Comparison of ENCODE assay signal across 29 cellular contexts in genomic region chr2:226715347-226715990, GRCh38.
DNase-seq lines count a peak whose midpoint lies in the region; ATAC-seq and TF ChIP-seq lines count a peak whose summit lies in the region.
"Had no signal": no experiment of that assay in that cellular context is flagged by ENCODE, and none has a peak within 500 bp of the region (broad histone marks: within the 10 kb centered on the region; RNA-seq: fewer than 3 reads in every experiment).

No MANE protein-coding gene starts in this region.

- no peak overlapping the region for H4K91ac ChIP-seq in trophoblast cell (ENCODE audit: low read depth, low read length)

- H2BK12ac ChIP-seq in trophoblast cell (ENCODE audit: low read length) = no peak overlapping the region

- peak overlapping the region; percentile 87 for H2AK5ac ChIP-seq in trophoblast cell (ENCODE audit: low read length)

- H3K27ac ChIP-seq in trophoblast cell (ENCODE audit: low read depth, low read length) (no peak overlapping the region), transverse colon (no peak overlapping the region)
- H3K27ac ChIP-seq: 22Rv1, ovary, WERI-Rb-1 had no signal

- no peak overlapping the region for H3K9ac ChIP-seq in trophoblast cell (ENCODE audit: low read length)

- H3K4me3 Mint-ChIP-seq in T-helper 1 cell treated with Interleukin-12 subunit alpha and Interleukin-12 subunit beta and Interleukin-4 antibody, amounts not matched to agents 30 μg/mL and 1 μg/mL, for 36 hours = no peak overlapping the region
- no peak overlapping the region for H3K4me3 Mint-ChIP-seq in activated T-helper 1 cell treated with anti-CD3 and anti-CD28 coated beads, Interleukin-12 subunit alpha, Interleukin-12 subunit beta, Interleukin-2, Interleukin-4 antibody, amounts not matched to agents 30 ng/mL and 10 ng/mL and 1 ng/mL, durations not matched to agents 14 hours and 24 hours and 36 hours
- H3K4me3 Mint-ChIP-seq: activated naive CD8-positive, alpha-beta T cell; CD4-positive, alpha-beta T cell; dendritic cell treated with granulocyte-macrophage colony-stimulating factor and Interleukin-4, amounts not matched to agents 40 ng/mL and 50 ng/mL, for 4 days; natural killer cell; stimulated activated effector memory CD8-positive, alpha-beta T cell treated with anti-CD3 and anti-CD28 coated beads, Interleukin-12 subunit alpha, Interleukin-12 subunit beta, amount 100 ng/mL, for 72 hours had no signal

- H3K36me3 ChIP-seq in trophoblast cell (ENCODE audit: control insufficient read depth in 1 of 2, insufficient read depth in 2 of 2, low read length in 2 of 2) = no peaks in the 10 kb centered on the region
- H3K36me3 ChIP-seq in transverse colon = no peaks in the 10 kb centered on the region
- H3K36me3 ChIP-seq: ovary, WERI-Rb-1 had no signal

- no peak overlapping the region for H2AFZ ChIP-seq in trophoblast cell (ENCODE audit: insufficient read depth, low read length, poor library complexity)

- ATAC-seq in HG02642 (IDR thresholded peaks at IDR 0.05; ENCODE audit: poor library complexity, unreplicated experiment) = peak; percentile 10
- ATAC-seq: left lobe of liver; stimulated activated effector memory CD8-positive, alpha-beta T cell treated with anti-CD3 and anti-CD28 coated beads, Interleukin-12 subunit alpha, Interleukin-12 subunit beta, amount 100 ng/mL, for 72 hours had no signal

- in situ Hi-C loops in transverse colon (cut with MboI; ENCODE audit: low pct_ligation_motif_present in 1 of 4, low pct_unique_long_range_greater_than_20kb in 1 of 4, low sequenced_read_pairs in 3 of 4) = no loop called here

- DNase-seq in T-helper 1 cell (no peak), trophoblast cell (no peak), DMS 273 treated with DMSO at 0.1 percent for 48 hours (lab: John Stamatoyannopoulos, UW) (no peak), mucosa of gallbladder (ENCODE audit: low spot score) (no peak), transverse colon (no peak)
- no peak for DNase-seq in activated T-helper 1 cell treated with anti-CD3 and anti-CD28 coated beads, Interleukin-12 subunit alpha, Interleukin-12 subunit beta, Interleukin-2, Interleukin-4 antibody, amounts not matched to agents 30 ng/mL and 10 ng/mL and 1 ng/mL, durations not matched to agents 14 hours and 24 hours and 36 hours (ENCODE audit: low spot score)
- DNase-seq: activated CD8-positive, alpha-beta memory T cell treated with anti-CD3 and anti-CD28 coated beads, Interleukin-2, amount 50 U/mL, for 4 hours; aorta; CD4-positive, alpha-beta T cell; central memory CD4-positive, alpha-beta T cell; DMS153; hypothalamus; Kasumi-1; midbrain; natural killer cell; NCI-H1930; NCI-H69; ovary; retina; stimulated activated CD4-positive, alpha-beta T cell treated with anti-CD3 and anti-CD28 coated beads, Interleukin-2, amount 100 ng/mL, for 48 hours; WERI-Rb-1 had no signal

- no peak for TF ChIP-seq EP300 in transverse colon (IDR thresholded peaks at IDR 0.05; ENCODE audit: low read depth)

- no peak overlapping the region for H2BK5ac ChIP-seq in trophoblast cell (ENCODE audit: low read depth, low read length, poor library complexity)

- H3K79me2 ChIP-seq in trophoblast cell (ENCODE audit: control insufficient read depth, insufficient read depth, low read length, poor library complexity) = no peaks in the 10 kb centered on the region

- H3K4me1 ChIP-seq in trophoblast cell (ENCODE audit: control insufficient read depth in 1 of 2, insufficient read depth in 2 of 2, low read length in 2 of 2) (no peaks in the 10 kb centered on the region), transverse colon (no peaks in the 10 kb centered on the region)

- no peaks in the 10 kb centered on the region for H3K79me1 ChIP-seq in trophoblast cell (ENCODE audit: low read length)

- H3K14ac ChIP-seq in trophoblast cell (ENCODE audit: low read length) = peak overlapping the region; percentile 20

- 100% methylated on average over 1 of the region's 3 CpGs for WGBS in trophoblast cell (ENCODE audit: extremely low coverage, insufficient coverage, insufficient read length)
- WGBS in transverse colon (ENCODE audit: low coverage in 1 of 2), 2 donors = 92 to 95% methylated on average over 3 of the region's 3 CpGs

- H3K4me1 Mint-ChIP-seq in T-helper 1 cell treated with Interleukin-12 subunit alpha and Interleukin-12 subunit beta and Interleukin-4 antibody, amounts not matched to agents 30 μg/mL and 1 μg/mL, for 36 hours (ENCODE audit: low read depth) = peaks cover 17% of the 10 kb centered on the region
- H3K4me1 Mint-ChIP-seq in activated T-helper 1 cell treated with anti-CD3 and anti-CD28 coated beads, Interleukin-12 subunit alpha, Interleukin-12 subunit beta, Interleukin-2, Interleukin-4 antibody, amounts not matched to agents 30 ng/mL and 10 ng/mL and 1 ng/mL, durations not matched to agents 14 hours and 24 hours and 36 hours (ENCODE audit: low read depth) = peaks cover 17% of the 10 kb centered on the region
- H3K4me1 Mint-ChIP-seq: natural killer cell had no signal

- no peaks in the 10 kb centered on the region for H3K27me3 ChIP-seq in trophoblast cell (ENCODE audit: insufficient read depth, low read length)
- H3K27me3 ChIP-seq in transverse colon = no peaks in the 10 kb centered on the region
- H3K27me3 ChIP-seq: ovary had no signal

- H3K9me3 ChIP-seq in trophoblast cell (ENCODE audit: insufficient read depth, low read depth, low read length) = peaks cover 5% of the 10 kb centered on the region
- no peaks in the 10 kb centered on the region for H3K9me3 ChIP-seq in transverse colon
- H3K9me3 ChIP-seq: ovary had no signal

- no peak for TF ChIP-seq POLR2A in transverse colon (IDR thresholded peaks at IDR 0.05)

- H3K9me3 Mint-ChIP-seq in T-helper 1 cell treated with Interleukin-12 subunit alpha and Interleukin-12 subunit beta and Interleukin-4 antibody, amounts not matched to agents 30 μg/mL and 1 μg/mL, for 36 hours = peaks cover 4% of the 10 kb centered on the region
- H3K9me3 Mint-ChIP-seq in activated T-helper 1 cell treated with anti-CD3 and anti-CD28 coated beads, Interleukin-12 subunit alpha, Interleukin-12 subunit beta, Interleukin-2, Interleukin-4 antibody, amounts not matched to agents 30 ng/mL and 10 ng/mL and 1 ng/mL, durations not matched to agents 14 hours and 24 hours and 36 hours = no peaks in the 10 kb centered on the region
- H3K9me3 Mint-ChIP-seq: activated T-helper 2 cell treated with anti-CD3 and anti-CD28 coated beads, Interferon-gamma antibody, Interleukin-2, Interleukin-4, amounts not matched to agents 10 μg/mL and 5 μg/mL and 100 μg/mL, durations not matched to agents 14 hours and 24 hours and 36 hours; CD4-positive, alpha-beta T cell; dendritic cell treated with granulocyte-macrophage colony-stimulating factor and Interleukin-4, amounts not matched to agents 40 ng/mL and 50 ng/mL, for 4 days; stimulated activated effector memory CD8-positive, alpha-beta T cell treated with anti-CD3 and anti-CD28 coated beads, Interleukin-12 subunit alpha, Interleukin-12 subunit beta, amount 100 ng/mL, for 72 hours had no signal

- peak overlapping the region; percentile 67 for H3K4me3 ChIP-seq in trophoblast cell (ENCODE audit: low read depth, low read length)
- H3K4me3 ChIP-seq in transverse colon = no peak overlapping the region
- H3K4me3 ChIP-seq: ovary had no signal

- no peak overlapping the region for H2BK120ac ChIP-seq in trophoblast cell (ENCODE audit: insufficient read depth, low read length, poor library complexity)

- no peaks in the 10 kb centered on the region for H3K36me3 Mint-ChIP-seq in T-helper 1 cell treated with Interleukin-12 subunit alpha and Interleukin-12 subunit beta and Interleukin-4 antibody, amounts not matched to agents 30 μg/mL and 1 μg/mL, for 36 hours (ENCODE audit: low read depth)
- peaks cover 3% of the 10 kb centered on the region for H3K36me3 Mint-ChIP-seq in activated T-helper 1 cell treated with anti-CD3 and anti-CD28 coated beads, Interleukin-12 subunit alpha, Interleukin-12 subunit beta, Interleukin-2, Interleukin-4 antibody, amounts not matched to agents 30 ng/mL and 10 ng/mL and 1 ng/mL, durations not matched to agents 14 hours and 24 hours and 36 hours (ENCODE audit: low read depth)
- H3K36me3 Mint-ChIP-seq: activated naive CD8-positive, alpha-beta T cell; natural killer cell; stimulated activated effector memory CD8-positive, alpha-beta T cell treated with anti-CD3 and anti-CD28 coated beads, Interleukin-12 subunit alpha, Interleukin-12 subunit beta, amount 100 ng/mL, for 72 hours had no signal

- intact Hi-C loops in activated T-helper 1 cell treated with anti-CD3 and anti-CD28 coated beads, Interleukin-12 subunit alpha, Interleukin-12 subunit beta, Interleukin-2, Interleukin-4 antibody, amounts not matched to agents 30 ng/mL and 10 ng/mL and 1 ng/mL, durations not matched to agents 14 hours and 24 hours and 36 hours (cut with micrococcal nuclease) = loop anchor here (10.0 kb wide), 1 partner anchor 291 kb away; no protein-coding TSS in a partner anchor
- intact Hi-C loops in transverse colon (cut with DNase I; ENCODE audit: low total_unique reads) = no loop called here

- peaks cover 24% of the 10 kb centered on the region for H3K27me3 Mint-ChIP-seq in T-helper 1 cell treated with Interleukin-12 subunit alpha and Interleukin-12 subunit beta and Interleukin-4 antibody, amounts not matched to agents 30 μg/mL and 1 μg/mL, for 36 hours (ENCODE audit: low read depth)
- H3K27me3 Mint-ChIP-seq in activated T-helper 1 cell treated with anti-CD3 and anti-CD28 coated beads, Interleukin-12 subunit alpha, Interleukin-12 subunit beta, Interleukin-2, Interleukin-4 antibody, amounts not matched to agents 30 ng/mL and 10 ng/mL and 1 ng/mL, durations not matched to agents 14 hours and 24 hours and 36 hours (ENCODE audit: insufficient read depth) = peaks cover 15% of the 10 kb centered on the region

- no peak overlapping the region for H4K12ac ChIP-seq in trophoblast cell (ENCODE audit: low read depth, low read length)

- H3K23ac ChIP-seq in trophoblast cell (ENCODE audit: low read length) = peak overlapping the region; percentile 5

- H3K4ac ChIP-seq in trophoblast cell (ENCODE audit: low read depth, low read length) = no peak overlapping the region

- no peak overlapping the region for H3K18ac ChIP-seq in trophoblast cell (ENCODE audit: low read length)

- peak overlapping the region; percentile 75 for H3K27ac Mint-ChIP-seq in T-helper 1 cell treated with Interleukin-12 subunit alpha and Interleukin-12 subunit beta and Interleukin-4 antibody, amounts not matched to agents 30 μg/mL and 1 μg/mL, for 36 hours
- peak overlapping the region; percentile 1 for H3K27ac Mint-ChIP-seq in activated T-helper 1 cell treated with anti-CD3 and anti-CD28 coated beads, Interleukin-12 subunit alpha, Interleukin-12 subunit beta, Interleukin-2, Interleukin-4 antibody, amounts not matched to agents 30 ng/mL and 10 ng/mL and 1 ng/mL, durations not matched to agents 14 hours and 24 hours and 36 hours
- H3K27ac Mint-ChIP-seq: activated naive CD8-positive, alpha-beta T cell; activated T-helper 2 cell treated with anti-CD3 and anti-CD28 coated beads, Interferon-gamma antibody, Interleukin-2, Interleukin-4, amounts not matched to agents 10 μg/mL and 5 μg/mL and 100 μg/mL, durations not matched to agents 14 hours and 24 hours and 36 hours; CD4-positive, alpha-beta T cell; dendritic cell treated with granulocyte-macrophage colony-stimulating factor and Interleukin-4, amounts not matched to agents 40 ng/mL and 50 ng/mL, for 4 days; natural killer cell; stimulated activated effector memory CD8-positive, alpha-beta T cell treated with anti-CD3 and anti-CD28 coated beads, Interleukin-12 subunit alpha, Interleukin-12 subunit beta, amount 100 ng/mL, for 72 hours had no signal

- no peak overlapping the region for H4K8ac ChIP-seq in trophoblast cell (ENCODE audit: low read depth, low read length)

- H3K4me2 ChIP-seq in trophoblast cell (ENCODE audit: low read length) = no peak overlapping the region

- TF ChIP-seq CTCF in transverse colon (IDR thresholded peaks at IDR 0.05) = no peak
